9 cellular contexts compared by ENCODE assay signal in genomic region chr19:14961956-14962685, GRCh38. TPM values are rescaled to one million over a fixed set of nuclear protein-coding genes. Genes with fewer than 3 reads are reported as not detected.
"Had no signal": no experiment of that assay in that cellular context is flagged by ENCODE, and none has a peak within 500 bp of the region (broad histone marks: within the 10 kb centered on the region; RNA-seq: fewer than 3 reads in every experiment).

No MANE protein-coding gene starts in this region.

- ATAC-seq: HepG2 had no signal

- H3K27ac ChIP-seq: HL-60 had no signal

- DNase-seq: IMR-90, KBM-7, KG1 had no signal

- FAIRE-seq: HepG2, HTR-8/SVneo had no signal

RNA-seq across cellular contexts. Expression of gene SLC1A6, which starts 17.5 kb away (rescaled TPM):
- total RNA-seq: HepG2, HT-29, HT1080, IMR-90 had no signal
- polyA plus RNA-seq: HepG2, IgD-negative memory B cell, IMR-90 had no signal

RNA-seq across cellular contexts. Expression of gene OR7C2, which starts 20.8 kb away (rescaled TPM):
- total RNA-seq: HepG2, HT-29, HT1080, IMR-90 had no signal
- polyA plus RNA-seq: HepG2, IgD-negative memory B cell, IMR-90 had no signal
